1 cellular context compared by ENCODE assay signal in the genomic region with DNA sequence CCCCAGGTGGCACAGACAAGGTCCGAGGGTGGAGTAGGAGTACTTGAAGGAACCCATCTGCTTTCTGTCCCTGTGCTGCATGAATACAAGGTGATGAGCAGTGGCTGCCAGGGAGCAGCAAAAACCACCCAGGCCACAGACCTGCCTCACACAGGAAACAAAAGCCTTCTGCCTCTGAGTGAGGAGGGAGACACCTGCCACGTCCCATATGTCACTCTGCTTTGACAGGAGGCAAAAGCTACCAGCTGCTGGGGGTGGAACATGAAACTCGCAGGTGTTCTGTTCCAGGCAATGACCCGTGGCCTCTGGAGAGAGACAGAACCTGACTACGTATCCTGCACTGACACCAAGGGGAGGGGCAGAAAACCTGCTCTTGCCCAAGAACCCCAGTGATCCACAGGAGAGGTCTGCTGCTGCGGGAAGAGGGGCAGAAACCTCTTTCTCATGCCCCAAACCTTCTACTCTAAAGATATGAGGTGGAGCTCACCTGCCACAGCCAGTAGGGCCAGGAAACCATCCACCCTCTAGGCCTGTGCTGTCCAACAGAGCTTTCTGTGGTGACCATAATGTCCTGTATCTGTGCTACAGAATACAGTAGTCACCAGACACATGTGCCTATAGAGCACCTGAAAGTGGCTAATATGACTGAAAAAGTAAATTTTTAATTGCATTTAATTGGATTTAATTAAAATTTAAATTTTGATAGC.
TF ChIP-seq lines count a peak whose summit lies in the region.

No MANE protein-coding gene starts in this region.

TF ChIP-seq in GM12878, 131 proteins besides CTCF, POLR2A, EP300 and RAD21 (continued from another document):
- TF ChIP-seq, protein P1, sequence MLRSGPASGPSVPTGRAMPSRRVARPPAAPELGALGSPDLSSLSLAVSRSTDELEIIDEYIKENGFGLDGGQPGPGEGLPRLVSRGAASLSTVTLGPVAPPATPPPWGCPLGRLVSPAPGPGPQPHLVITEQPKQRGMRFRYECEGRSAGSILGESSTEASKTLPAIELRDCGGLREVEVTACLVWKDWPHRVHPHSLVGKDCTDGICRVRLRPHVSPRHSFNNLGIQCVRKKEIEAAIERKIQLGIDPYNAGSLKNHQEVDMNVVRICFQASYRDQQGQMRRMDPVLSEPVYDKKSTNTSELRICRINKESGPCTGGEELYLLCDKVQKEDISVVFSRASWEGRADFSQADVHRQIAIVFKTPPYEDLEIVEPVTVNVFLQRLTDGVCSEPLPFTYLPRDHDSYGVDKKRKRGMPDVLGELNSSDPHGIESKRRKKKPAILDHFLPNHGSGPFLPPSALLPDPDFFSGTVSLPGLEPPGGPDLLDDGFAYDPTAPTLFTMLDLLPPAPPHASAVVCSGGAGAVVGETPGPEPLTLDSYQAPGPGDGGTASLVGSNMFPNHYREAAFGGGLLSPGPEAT (IDR thresholded peaks at IDR 0.05; ENCODE audit: low read depth) = 0 out of 2 replicates have a peak, but pooled peaks have one; percentile 21
- TF ChIP-seq IKZF1 (conservative IDR thresholded peaks at IDR 0.05) (peak; percentile 71), MLLT1 (IDR thresholded peaks at IDR 0.05) (no peak), HDGF (IDR thresholded peaks at IDR 0.05) (no peak), CHD2 (IDR thresholded peaks at IDR 0.05; ENCODE audit: borderline replicate concordance, low read depth, low read length) (0 out of 2 replicates have a peak, but pooled peaks have one; percentile 32), SIN3A (IDR thresholded peaks at IDR 0.05; ENCODE audit: low read depth, low read length) (no peak), MXI1 (IDR thresholded peaks at IDR 0.05; ENCODE audit: low read depth, low read length) (no peak), DPF2 (IDR thresholded peaks at IDR 0.05) (peak; percentile 49; the same call in 1 of the 2 replicates), BCL11A (IDR thresholded peaks at IDR 0.05; ENCODE audit: low read depth, low read length) (0 out of 2 replicates have a peak, but pooled peaks have one; percentile 6), IKZF2 (IDR thresholded peaks at IDR 0.05) (peak; percentile 73 to 82), RUNX3 (IDR thresholded peaks at IDR 0.05; ENCODE audit: low read length) (peak; percentile 33; the same call in 1 of the 2 replicates), SMC3 (IDR thresholded peaks at IDR 0.05; ENCODE audit: borderline replicate concordance, low read length) (0 out of 2 replicates have a peak, but pooled peaks have one; percentile 1), NR2F1 (conservative IDR thresholded peaks at IDR 0.05) (peak; percentile 73), MTA2 (IDR thresholded peaks at IDR 0.05; ENCODE audit: low read depth) (peak; percentile 66), TCF12 (IDR thresholded peaks at IDR 0.05; ENCODE audit: low read depth, low read length) (peak; percentile 99), PAX5 (IDR thresholded peaks at IDR 0.05; ENCODE audit: borderline replicate concordance, low read depth, low read length) (peak; percentile 44; the same call in 1 of the 2 replicates), TCF3 (IDR thresholded peaks at IDR 0.05; ENCODE audit: borderline replicate concordance, insufficient read depth, low read depth, low read length) (peak; percentile 100), MEF2B (IDR thresholded peaks at IDR 0.05; ENCODE audit: partially characterized antibody, poor library complexity, severe bottlenecking) (peak; percentile 14)
